In genomic region chr21:16345757-16346156, GRCh38 we compare ENCODE assay signal across 24 cellular contexts.
DNase-seq lines count a peak whose midpoint lies in the region; ATAC-seq, FAIRE-seq and TF ChIP-seq lines count a peak whose summit lies in the region.
"Had no signal": no experiment of that assay in that cellular context is flagged by ENCODE, and none has a peak within 500 bp of the region (broad histone marks: within the 10 kb centered on the region; RNA-seq: fewer than 3 reads in every experiment).

No MANE protein-coding gene starts in this region.

- no peak overlapping the region for H3K27ac ChIP-seq in suprapubic skin
- H3K27ac ChIP-seq: A549; BLaER1 treated with 17β-estradiol and CSF1 and Interleukin-3, amounts not matched to agents 10 nM and 100 nM had no signal

- no peaks in the 10 kb centered on the region for H3K36me3 ChIP-seq in suprapubic skin
- H3K36me3 ChIP-seq: BLaER1 treated with 17β-estradiol and CSF1 and Interleukin-3, amounts not matched to agents 10 nM and 100 nM had no signal

- no peak for TF ChIP-seq EP300 in suprapubic skin (IDR thresholded peaks at IDR 0.05)

- no peak overlapping the region for H3K4me3 ChIP-seq in suprapubic skin
- H3K4me3 ChIP-seq: A549; BLaER1 treated with 17β-estradiol and CSF1 and Interleukin-3, amounts not matched to agents 10 nM and 100 nM had no signal

- ATAC-seq in SK-N-SH treated with all-trans-retinoic acid at 6 μM for 48 hours = no peak
- ATAC-seq: A549 had no signal

- TF ChIP-seq CTCF in suprapubic skin (IDR thresholded peaks at IDR 0.05) = no peak

- DNase-seq in SK-N-DZ (ENCODE audit: low spot score) (peak; percentile 24), iPS-NIHi11 (ENCODE audit: low spot score) (no peak), NCI-H226 (no peak), suprapubic skin (ENCODE audit: low spot score in 2 of 2) (no peak)
- DNase-seq in activated CD8-positive, alpha-beta memory T cell treated with anti-CD3 and anti-CD28 coated beads for 24 hours = no peak
- DNase-seq: 8988T; AML-193; CD4-positive, alpha-beta memory T cell; CD4-positive, CD25-positive, alpha-beta regulatory T cell; CD8-positive, alpha-beta memory T cell; COR-L47; DMS 273 treated with DMSO at 0.1 percent for 48 hours; DMS153; DMS53; DMS79; DND-41; EL; GF-D8 had no signal

- WGBS in suprapubic skin = 98% methylated on average over 1 of the region's 1 CpG

- no peaks in the 10 kb centered on the region for H3K4me1 ChIP-seq in suprapubic skin
- H3K4me1 ChIP-seq: A549; BLaER1 treated with 17β-estradiol and CSF1 and Interleukin-3, amounts not matched to agents 10 nM and 100 nM had no signal

- peak; percentile 45 for FAIRE-seq in G401.6 (lab: Jason Lieb, UNC)
- FAIRE-seq: A549, GM12891, GM19239 had no signal

- no peaks in the 10 kb centered on the region for H3K9me3 ChIP-seq in suprapubic skin
- H3K9me3 ChIP-seq: A549; BLaER1 treated with 17β-estradiol and CSF1 and Interleukin-3, amounts not matched to agents 10 nM and 100 nM had no signal

- no peak for TF ChIP-seq POLR2A in suprapubic skin (IDR thresholded peaks at IDR 0.05)

- H3K27me3 ChIP-seq in suprapubic skin = no peaks in the 10 kb centered on the region
- H3K27me3 ChIP-seq: BLaER1 treated with 17β-estradiol and CSF1 and Interleukin-3, amounts not matched to agents 10 nM and 100 nM had no signal

TF ChIP-seq in SK-N-SH treated with all-trans-retinoic acid at 6 μM for 48 hours, 23 proteins besides CTCF, POLR2A, EP300 and RAD21:
- TF ChIP-seq SNAI2 (CRISPR knock-in tag; IDR thresholded peaks at IDR 0.05) (no peak), ZNF8 (CRISPR knock-in tag; IDR thresholded peaks at IDR 0.05) (no peak), RARB (CRISPR knock-in tag; IDR thresholded peaks at IDR 0.05) (no peak), ESRRG (CRISPR knock-in tag; IDR thresholded peaks at IDR 0.05) (no peak), ZNF565 (CRISPR knock-in tag; conservative IDR thresholded peaks at IDR 0.05; ENCODE audit: low read depth) (no peak), ZC3H10 (CRISPR knock-in tag; IDR thresholded peaks at IDR 0.05) (no peak), PATZ1 (CRISPR knock-in tag; IDR thresholded peaks at IDR 0.05; ENCODE audit: borderline replicate concordance) (no peak), TSHZ2 (CRISPR knock-in tag; IDR thresholded peaks at IDR 0.05) (peak; percentile 92; the same call in 1 of the 2 replicates), PPARA (CRISPR knock-in tag; IDR thresholded peaks at IDR 0.05; ENCODE audit: borderline replicate concordance) (no peak), POU6F1 (CRISPR knock-in tag; IDR thresholded peaks at IDR 0.05; ENCODE audit: borderline replicate concordance, low read depth) (no peak), ZNF70 (CRISPR knock-in tag; IDR thresholded peaks at IDR 0.05) (no peak), ISL1 (CRISPR knock-in tag; IDR thresholded peaks at IDR 0.05) (peak; percentile 95), TCF4 (CRISPR knock-in tag; IDR thresholded peaks at IDR 0.05; ENCODE audit: borderline replicate concordance) (peak; percentile 84), CSDC2 (CRISPR knock-in tag; IDR thresholded peaks at IDR 0.05) (0 out of 2 replicates have a peak, but pooled peaks have one; percentile 20), ZFP3 (CRISPR knock-in tag; IDR thresholded peaks at IDR 0.05) (peak; percentile 49; the same call in 1 of the 2 replicates), ZFP30 (CRISPR knock-in tag; IDR thresholded peaks at IDR 0.05) (no peak), ARNTL (CRISPR knock-in tag; IDR thresholded peaks at IDR 0.05; ENCODE audit: borderline replicate concordance, low read depth) (no peak), CSRNP3 (CRISPR knock-in tag; IDR thresholded peaks at IDR 0.05) (no peak), CREB5 (CRISPR knock-in tag; IDR thresholded peaks at IDR 0.05; ENCODE audit: low read depth) (0 out of 2 replicates have a peak, but pooled peaks have one; percentile 36), GLIS3 (CRISPR knock-in tag; IDR thresholded peaks at IDR 0.05) (peak; percentile 83), BACH2 (CRISPR knock-in tag; IDR thresholded peaks at IDR 0.05; ENCODE audit: borderline replicate concordance) (no peak), OSR1 (CRISPR knock-in tag; IDR thresholded peaks at IDR 0.05) (no peak), TOX (CRISPR knock-in tag; IDR thresholded peaks at IDR 0.05; ENCODE audit: borderline replicate concordance) (no peak)
